Comparison of ENCODE assay signal across 10 cellular contexts in the genomic region with DNA sequence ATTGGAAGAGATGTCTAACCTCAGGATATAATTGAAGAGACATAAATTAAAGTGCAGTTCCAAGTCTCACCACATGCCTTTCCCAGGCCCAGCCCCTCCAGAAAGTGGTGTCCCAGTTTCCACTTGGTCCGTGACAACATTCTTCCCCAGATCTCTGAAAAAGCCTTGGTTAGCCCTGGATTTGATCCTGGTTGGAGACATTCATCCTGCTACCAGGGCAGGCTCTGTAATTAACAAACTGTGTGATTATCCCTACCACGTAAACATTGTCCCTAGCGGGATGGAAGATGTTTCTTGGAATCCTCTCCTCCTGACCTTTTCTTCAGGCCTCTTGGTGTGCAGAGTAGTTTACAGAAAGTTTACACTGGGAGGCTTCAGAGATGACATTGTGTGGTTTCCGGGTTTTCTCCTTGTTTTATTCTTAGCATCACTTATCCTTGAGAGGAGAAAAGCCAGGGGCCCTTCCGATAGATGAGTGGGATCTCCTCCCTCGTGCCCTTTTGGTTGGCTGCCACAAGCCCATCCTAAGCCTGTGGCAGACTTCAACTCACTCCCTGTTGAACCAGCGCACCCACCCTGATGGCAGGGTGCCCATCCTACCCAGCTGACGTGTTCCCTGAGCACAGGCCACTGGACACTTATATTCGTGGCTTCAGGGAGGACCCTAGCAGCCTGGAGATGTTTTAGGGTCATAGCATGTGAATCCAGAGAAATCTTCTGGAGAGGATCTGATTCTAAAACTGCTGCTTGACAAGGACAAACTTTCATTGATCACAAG.
A peak's percentile ranks its signal among the peaks of the same experiment; 100 is the strongest.
DNase-seq lines count a peak whose midpoint lies in the region; ATAC-seq and TF ChIP-seq lines count a peak whose summit lies in the region.
"Had no signal": no experiment of that assay in that cellular context is flagged by ENCODE, and none has a peak within 500 bp of the region (broad histone marks: within the 10 kb centered on the region; RNA-seq: fewer than 3 reads in every experiment).

No MANE protein-coding gene starts in this region.

- no peaks in the 10 kb centered on the region for H3K36me3 Mint-ChIP-seq in WTC11
- H3K36me3 Mint-ChIP-seq: naive B cell had no signal

- intact Hi-C loops in heart right ventricle (cut with DNase I) (no loop called here), Right ventricle myocardium inferior (cut with DNase I) (no loop called here)

- H2AFZ ChIP-seq in hepatocyte: no peak overlapping the region

- POLR2A ChIA-PET in WTC11 (lab: Charles Lee): no interaction called here

- no peaks in the 10 kb centered on the region for H3K36me3 ChIP-seq in heart right ventricle
- H3K36me3 ChIP-seq in hepatocyte (replicated peaks; ENCODE audit: insufficient read depth, low read depth): no peaks in the 10 kb centered on the region

- TF ChIP-seq CTCF in heart right ventricle (IDR thresholded peaks at IDR 0.05) (peak in 8 of 9 donors; percentile 23 to 58 (median 28)), WTC11 (IDR thresholded peaks at IDR 0.05) (peak; percentile 42; the same call in 1 of the 2 replicates), hepatocyte (IDR thresholded peaks at IDR 0.05; ENCODE audit: poor library complexity) (peak; percentile 31)

- H3K79me2 ChIP-seq in hepatocyte: no peaks in the 10 kb centered on the region

- no peak overlapping the region for H3K27ac Mint-ChIP-seq in WTC11
- H3K27ac Mint-ChIP-seq: effector memory CD8-positive, alpha-beta T cell had no signal

- H4K20me1 ChIP-seq in hepatocyte (ENCODE audit: insufficient read depth, poor library complexity, severe bottlenecking): no peaks in the 10 kb centered on the region

- 65 to 71% methylated on average over 9 of the region's 9 CpGs for WGBS in heart right ventricle, 2 donors
- 74% methylated on average over 9 of the region's 9 CpGs for WGBS in hepatocyte (ENCODE audit: low lambda C conversion rate, missing lambda C conversion rate)

- no peaks in the 10 kb centered on the region; the same call in none of the 2 replicates for H3K27me3 Mint-ChIP-seq in WTC11 (ENCODE audit: low read depth)

- H3K4me1 Mint-ChIP-seq in WTC11: peaks cover 16% of the 10 kb centered on the region

- peaks cover 0 to 3% (median 0%) of the 10 kb centered on the region in 7 donors for H3K27me3 ChIP-seq in heart right ventricle
- H3K27me3 ChIP-seq in hepatocyte: no peaks in the 10 kb centered on the region

- H3K4me3 ChIP-seq in heart right ventricle: no peak overlapping the region
- H3K4me3 ChIP-seq in hepatocyte: no peak overlapping the region

- no peaks in the 10 kb centered on the region for H3K9me2 ChIP-seq in hepatocyte (replicated peaks; ENCODE audit: insufficient read depth)

- ATAC-seq in heart right ventricle (no peak), Right ventricle myocardium inferior (no peak), WTC11 (peak; percentile 48), HG03354 (IDR thresholded peaks at IDR 0.05; ENCODE audit: poor library complexity, severe bottlenecking, unreplicated experiment) (no peak)
- ATAC-seq in stimulated activated naive CD8-positive, alpha-beta T cell treated with anti-CD3 and anti-CD28 coated beads, Interleukin-15, Interleukin-2, amounts not matched to agents 100 U/mL and 50 U/mL, for 24 hours: no peak
- ATAC-seq: effector memory CD8-positive, alpha-beta T cell had no signal

- H3K27ac ChIP-seq in heart right ventricle: no peak overlapping the region
- peak overlapping the region; percentile 2 for H3K27ac ChIP-seq in hepatocyte

- DNase-seq in heart right ventricle: no peak
- no peak for DNase-seq in Right ventricle myocardium inferior (ENCODE audit: missing footprints)
- DNase-seq in WTC11 (ENCODE audit: low spot score): no peak
- no peak for DNase-seq in hepatocyte (ENCODE audit: low spot score)
- no peak for DNase-seq in SIG-M5 (lab: John Stamatoyannopoulos, UW)
- no peak for DNase-seq in stimulated activated naive CD8-positive, alpha-beta T cell treated with anti-CD3 and anti-CD28 coated beads, Interleukin-15, Interleukin-2, amounts not matched to agents 100 U/mL and 50 U/mL, for 24 hours
- no peak for DNase-seq in NCI-H526 (lab: John Stamatoyannopoulos, UW)
- DNase-seq: effector memory CD8-positive, alpha-beta T cell; naive B cell had no signal

- H3K4me2 ChIP-seq in hepatocyte: no peak overlapping the region

- H3K9me3 Mint-ChIP-seq in WTC11: no peaks in the 10 kb centered on the region
- H3K9me3 Mint-ChIP-seq: effector memory CD8-positive, alpha-beta T cell; naive B cell had no signal

- no peak overlapping the region for H3K4me3 Mint-ChIP-seq in WTC11
- H3K4me3 Mint-ChIP-seq: effector memory CD8-positive, alpha-beta T cell; naive B cell had no signal

- H3K4me1 ChIP-seq in heart right ventricle (peaks cover 0 to 8% (median 3%) of the 10 kb centered on the region in 9 donors), hepatocyte (ENCODE audit: insufficient read depth) (no peaks in the 10 kb centered on the region)

- no peaks in the 10 kb centered on the region for H3K9me3 ChIP-seq in heart right ventricle
- H3K9me3 ChIP-seq in hepatocyte (ENCODE audit: low read depth): no peaks in the 10 kb centered on the region

- CTCF ChIA-PET in WTC11 (lab: Charles Lee): interaction anchor here (2.9 kb wide), 1 partner anchor 26 kb away, joined by 18 read pairs; no protein-coding TSS in a partner anchor

TF ChIP-seq in WTC11, 78 proteins besides CTCF, POLR2A, EP300 and RAD21:
- TF ChIP-seq, protein P1, sequence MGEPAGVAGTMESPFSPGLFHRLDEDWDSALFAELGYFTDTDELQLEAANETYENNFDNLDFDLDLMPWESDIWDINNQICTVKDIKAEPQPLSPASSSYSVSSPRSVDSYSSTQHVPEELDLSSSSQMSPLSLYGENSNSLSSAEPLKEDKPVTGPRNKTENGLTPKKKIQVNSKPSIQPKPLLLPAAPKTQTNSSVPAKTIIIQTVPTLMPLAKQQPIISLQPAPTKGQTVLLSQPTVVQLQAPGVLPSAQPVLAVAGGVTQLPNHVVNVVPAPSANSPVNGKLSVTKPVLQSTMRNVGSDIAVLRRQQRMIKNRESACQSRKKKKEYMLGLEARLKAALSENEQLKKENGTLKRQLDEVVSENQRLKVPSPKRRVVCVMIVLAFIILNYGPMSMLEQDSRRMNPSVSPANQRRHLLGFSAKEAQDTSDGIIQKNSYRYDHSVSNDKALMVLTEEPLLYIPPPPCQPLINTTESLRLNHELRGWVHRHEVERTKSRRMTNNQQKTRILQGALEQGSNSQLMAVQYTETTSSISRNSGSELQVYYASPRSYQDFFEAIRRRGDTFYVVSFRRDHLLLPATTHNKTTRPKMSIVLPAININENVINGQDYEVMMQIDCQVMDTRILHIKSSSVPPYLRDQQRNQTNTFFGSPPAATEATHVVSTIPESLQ (CRISPR knock-in tag; IDR thresholded peaks at IDR 0.05): no peak
- TF ChIP-seq MXD4 (CRISPR knock-in tag; IDR thresholded peaks at IDR 0.05; ENCODE audit: borderline replicate concordance) (no peak), ZNF232 (CRISPR knock-in tag; IDR thresholded peaks at IDR 0.05) (no peak), CREB1 (CRISPR knock-in tag; IDR thresholded peaks at IDR 0.05) (no peak), OVOL2 (CRISPR knock-in tag; IDR thresholded peaks at IDR 0.05; ENCODE audit: borderline replicate concordance) (no peak), GRHL2 (CRISPR knock-in tag; IDR thresholded peaks at IDR 0.05; ENCODE audit: insufficient replicate concordance, severe bottlenecking) (no peak)
- TF ChIP-seq, protein P2, sequence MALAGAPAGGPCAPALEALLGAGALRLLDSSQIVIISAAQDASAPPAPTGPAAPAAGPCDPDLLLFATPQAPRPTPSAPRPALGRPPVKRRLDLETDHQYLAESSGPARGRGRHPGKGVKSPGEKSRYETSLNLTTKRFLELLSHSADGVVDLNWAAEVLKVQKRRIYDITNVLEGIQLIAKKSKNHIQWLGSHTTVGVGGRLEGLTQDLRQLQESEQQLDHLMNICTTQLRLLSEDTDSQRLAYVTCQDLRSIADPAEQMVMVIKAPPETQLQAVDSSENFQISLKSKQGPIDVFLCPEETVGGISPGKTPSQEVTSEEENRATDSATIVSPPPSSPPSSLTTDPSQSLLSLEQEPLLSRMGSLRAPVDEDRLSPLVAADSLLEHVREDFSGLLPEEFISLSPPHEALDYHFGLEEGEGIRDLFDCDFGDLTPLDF (CRISPR knock-in tag; IDR thresholded peaks at IDR 0.05): no peak
- TF ChIP-seq, protein P3, sequence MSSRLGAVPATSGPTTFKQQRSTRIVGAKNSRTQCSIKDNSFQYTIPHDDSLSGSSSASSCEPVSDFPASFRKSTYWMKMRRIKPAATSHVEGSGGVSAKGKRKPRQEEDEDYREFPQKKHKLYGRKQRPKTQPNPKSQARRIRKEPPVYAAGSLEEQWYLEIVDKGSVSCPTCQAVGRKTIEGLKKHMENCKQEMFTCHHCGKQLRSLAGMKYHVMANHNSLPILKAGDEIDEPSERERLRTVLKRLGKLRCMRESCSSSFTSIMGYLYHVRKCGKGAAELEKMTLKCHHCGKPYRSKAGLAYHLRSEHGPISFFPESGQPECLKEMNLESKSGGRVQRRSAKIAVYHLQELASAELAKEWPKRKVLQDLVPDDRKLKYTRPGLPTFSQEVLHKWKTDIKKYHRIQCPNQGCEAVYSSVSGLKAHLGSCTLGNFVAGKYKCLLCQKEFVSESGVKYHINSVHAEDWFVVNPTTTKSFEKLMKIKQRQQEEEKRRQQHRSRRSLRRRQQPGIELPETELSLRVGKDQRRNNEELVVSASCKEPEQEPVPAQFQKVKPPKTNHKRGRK (CRISPR knock-in tag; IDR thresholded peaks at IDR 0.05; ENCODE audit: borderline replicate concordance): no peak
- TF ChIP-seq, protein P4, sequence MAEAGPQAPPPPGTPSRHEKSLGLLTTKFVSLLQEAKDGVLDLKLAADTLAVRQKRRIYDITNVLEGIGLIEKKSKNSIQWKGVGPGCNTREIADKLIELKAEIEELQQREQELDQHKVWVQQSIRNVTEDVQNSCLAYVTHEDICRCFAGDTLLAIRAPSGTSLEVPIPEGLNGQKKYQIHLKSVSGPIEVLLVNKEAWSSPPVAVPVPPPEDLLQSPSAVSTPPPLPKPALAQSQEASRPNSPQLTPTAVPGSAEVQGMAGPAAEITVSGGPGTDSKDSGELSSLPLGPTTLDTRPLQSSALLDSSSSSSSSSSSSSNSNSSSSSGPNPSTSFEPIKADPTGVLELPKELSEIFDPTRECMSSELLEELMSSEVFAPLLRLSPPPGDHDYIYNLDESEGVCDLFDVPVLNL (CRISPR knock-in tag; IDR thresholded peaks at IDR 0.05; ENCODE audit: borderline replicate concordance, low read depth): no peak
- TF ChIP-seq, protein P5, sequence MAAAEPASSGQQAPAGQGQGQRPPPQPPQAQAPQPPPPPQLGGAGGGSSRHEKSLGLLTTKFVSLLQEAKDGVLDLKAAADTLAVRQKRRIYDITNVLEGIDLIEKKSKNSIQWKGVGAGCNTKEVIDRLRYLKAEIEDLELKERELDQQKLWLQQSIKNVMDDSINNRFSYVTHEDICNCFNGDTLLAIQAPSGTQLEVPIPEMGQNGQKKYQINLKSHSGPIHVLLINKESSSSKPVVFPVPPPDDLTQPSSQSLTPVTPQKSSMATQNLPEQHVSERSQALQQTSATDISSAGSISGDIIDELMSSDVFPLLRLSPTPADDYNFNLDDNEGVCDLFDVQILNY (CRISPR knock-in tag; IDR thresholded peaks at IDR 0.05): no peak
TF ChIP-seq in WTC11: peak in this region for 0.
